Comparison of ENCODE assay signal across 8 cellular contexts in genomic region chr18:46622999-46623398, GRCh38. TPM values are rescaled to one million over a fixed set of nuclear protein-coding genes. Genes with fewer than 3 reads are reported as not detected.
DNase-seq lines count a peak whose midpoint lies in the region; ATAC-seq and TF ChIP-seq lines count a peak whose summit lies in the region.

No MANE protein-coding gene starts in this region.

- no peaks in the 10 kb centered on the region for H3K36me3 Mint-ChIP-seq in activated naive CD4-positive, alpha-beta T cell treated with anti-CD3 and anti-CD28 coated beads for 36 hours (ENCODE audit: low read depth)

- CTCF ChIA-PET in activated naive CD4-positive, alpha-beta T cell treated with anti-CD3 and anti-CD28 coated beads for 36 hours (lab: Charles Lee), result interaction anchor here (0.7 to 4.1 kb wide), 13 partner anchors 9 to 474 kb away, joined by 3 to 25 read pairs (median 4); partner anchors contain the start of gene LOXHD1

- intact Hi-C loops in activated naive CD4-positive, alpha-beta T cell treated with anti-CD3 and anti-CD28 coated beads for 36 hours (cut with micrococcal nuclease), result loop anchor here (1.0 to 5.0 kb wide), 4 partner anchors 294 to 475 kb away; partner anchors contain the start of genes KATNAL2 and PIAS2

- H3K9me3 Mint-ChIP-seq in activated naive CD4-positive, alpha-beta T cell treated with anti-CD3 and anti-CD28 coated beads for 36 hours, result no peaks in the 10 kb centered on the region

- H3K36me3 ChIP-seq in stomach smooth muscle (ENCODE audit: control insufficient read depth in 2 of 2, insufficient read depth in 2 of 2, low read length in 2 of 2), result no peaks in the 10 kb centered on the region

- no peak overlapping the region for H3K4me3 Mint-ChIP-seq in activated naive CD4-positive, alpha-beta T cell treated with anti-CD3 and anti-CD28 coated beads for 36 hours

- H3K9me3 ChIP-seq in stomach smooth muscle (ENCODE audit: control insufficient read depth in 2 of 2, low read length in 2 of 2), result no peaks in the 10 kb centered on the region

- TF ChIP-seq CTCF in choroid plexus epithelial cell (conservative IDR thresholded peaks at IDR 0.05; ENCODE audit: low read depth, low read length), result peak; percentile 32

- H3K4me1 ChIP-seq in stomach smooth muscle (ENCODE audit: control insufficient read depth, insufficient read depth, low read length), result peaks cover 15% of the 10 kb centered on the region

- H3K27ac Mint-ChIP-seq in activated naive CD4-positive, alpha-beta T cell treated with anti-CD3 and anti-CD28 coated beads for 36 hours, result peak overlapping the region; percentile 71

- peak overlapping the region; percentile 55 for H3K27ac ChIP-seq in stomach smooth muscle (ENCODE audit: low read length)

- DNase-seq in activated naive CD4-positive, alpha-beta T cell treated with anti-CD3 and anti-CD28 coated beads for 36 hours, result no peak
- no peak for DNase-seq in activated naive CD4-positive, alpha-beta T cell treated with anti-CD3 and anti-CD28 coated beads, Interleukin-2, amount 50 U/mL, for 16 hours
- DNase-seq in NCI-H524 treated with DMSO at 0.1 percent for 48 hours (lab: John Stamatoyannopoulos, UW) (peak; percentile 10), choroid plexus epithelial cell (ENCODE audit: low read depth) (peak; percentile 59), epidermal melanocyte (ENCODE audit: insufficient read length, low spot score) (no peak)

- H3K27me3 Mint-ChIP-seq in activated naive CD4-positive, alpha-beta T cell treated with anti-CD3 and anti-CD28 coated beads for 36 hours (ENCODE audit: low read depth), result no peaks in the 10 kb centered on the region

- ATAC-seq in HG03135 (IDR thresholded peaks at IDR 0.05; ENCODE audit: unreplicated experiment) (no peak), HG02885 (IDR thresholded peaks at IDR 0.05; ENCODE audit: poor library complexity, unreplicated experiment) (no peak)

- H3K4me1 Mint-ChIP-seq in activated naive CD4-positive, alpha-beta T cell treated with anti-CD3 and anti-CD28 coated beads for 36 hours (ENCODE audit: low read depth), result peaks cover 27% of the 10 kb centered on the region

- H3K4me3 ChIP-seq in choroid plexus epithelial cell (ENCODE audit: low read depth, low read length) (no peak overlapping the region), stomach smooth muscle (ENCODE audit: low read length in 2 of 2) (peak overlapping the region in 1 of 2 donors; percentile 29)

- no peaks in the 10 kb centered on the region for H3K27me3 ChIP-seq in stomach smooth muscle (ENCODE audit: control insufficient read depth in 1 of 2, insufficient read depth in 2 of 2, low read length in 2 of 2)

- no peak overlapping the region for H3K9ac ChIP-seq in stomach smooth muscle (ENCODE audit: low read length in 2 of 2)

RNA-seq across cellular contexts. Expression of gene LOXHD1, which starts 34.0 kb away (rescaled TPM):
- total RNA-seq in activated naive CD4-positive, alpha-beta T cell treated with anti-CD3 and anti-CD28 coated beads for 36 hours, result under 1 TPM in 1 of 2 experiments, not detected in 1; 0.05 TPM

Comparison
In these comparisons a context has a peak if more than half of its experiments do, and no peak if none do; other contexts are left out.
1. DNase-seq: peak in NCI-H524 treated with DMSO at 0.1 percent for 48 hours (single experiment) and choroid plexus epithelial cell (single experiment); none in activated naive CD4-positive, alpha-beta T cell treated with anti-CD3 and anti-CD28 coated beads for 36 hours (single experiment), activated naive CD4-positive, alpha-beta T cell treated with anti-CD3 and anti-CD28 coated beads, Interleukin-2, amount 50 U/mL, for 16 hours (single experiment) and epidermal melanocyte (single experiment).